In the genomic region with DNA sequence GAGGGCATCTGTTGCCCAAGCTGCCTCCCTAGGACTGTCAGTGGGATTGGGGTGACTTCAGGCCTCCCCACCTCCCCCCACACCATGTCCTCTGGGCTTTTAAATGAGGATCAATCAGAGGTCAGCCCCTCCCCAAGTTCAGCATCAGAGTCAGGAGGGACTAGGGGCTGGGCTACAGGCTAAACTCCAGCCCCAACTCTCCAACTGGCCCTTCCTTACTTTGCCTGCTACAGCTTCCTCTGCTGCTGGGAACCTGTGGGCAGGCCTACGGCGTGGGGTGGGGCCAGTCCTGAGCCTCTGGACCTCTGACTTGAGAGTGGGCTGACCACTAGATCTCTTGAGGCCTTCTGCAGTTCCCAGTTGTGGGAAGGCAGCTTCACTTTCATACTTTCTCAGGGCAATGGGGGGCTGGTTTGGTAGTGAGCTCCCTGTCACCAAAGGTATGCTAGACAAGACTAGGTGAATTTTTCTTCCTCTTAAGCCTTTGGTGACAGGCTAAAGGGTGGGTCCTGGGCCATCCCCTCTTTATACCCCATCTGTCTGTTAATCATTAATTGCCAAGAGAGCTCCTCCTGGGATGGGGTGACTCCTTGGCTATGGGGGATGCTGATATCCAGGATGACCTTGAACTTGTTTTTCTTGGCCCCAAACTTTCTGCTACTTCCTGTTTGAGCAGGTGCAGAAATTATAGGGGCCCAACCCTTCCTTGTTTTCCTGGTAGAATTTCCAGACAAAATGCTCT, we compare ENCODE assay signal across 14 cellular contexts. TPM values are rescaled to one million over a fixed set of nuclear protein-coding genes. Genes with fewer than 3 reads are reported as not detected.
DNase-seq lines count a peak whose midpoint lies in the region; ATAC-seq, FAIRE-seq and TF ChIP-seq lines count a peak whose summit lies in the region.
"Had no signal": no experiment of that assay in that cellular context is flagged by ENCODE, and none has a peak within 500 bp of the region (broad histone marks: within the 10 kb centered on the region; RNA-seq: fewer than 3 reads in every experiment).

No MANE protein-coding gene starts in this region.

- H3K4me1 ChIP-seq in left ventricle myocardium inferior (peaks cover 88% of the 10 kb centered on the region), upper lobe of right lung (peaks cover 16% of the 10 kb centered on the region)

- FAIRE-seq in GM12892 (lab: Jason Lieb, UNC) = no peak
- FAIRE-seq: H54 had no signal

- TF ChIP-seq CTCF in left ventricle myocardium inferior (IDR thresholded peaks at IDR 0.05; ENCODE audit: borderline replicate concordance) = no peak
- no peak for TF ChIP-seq CTCF in omental fat pad (IDR thresholded peaks at IDR 0.05)
- no peak for TF ChIP-seq CTCF in upper lobe of right lung (IDR thresholded peaks at IDR 0.05)

- intact Hi-C loops in left ventricle myocardium inferior (cut with micrococcal nuclease) = no loop called here
- intact Hi-C loops in upper lobe of right lung (cut with DNase I) = no loop called here

- peak overlapping the region; percentile 94 for H3K27ac ChIP-seq in angular gyrus (ENCODE audit: low read depth, low read length)
- H3K27ac ChIP-seq in left ventricle myocardium inferior (replicated peaks) = peak overlapping the region; percentile 77
- no peak overlapping the region for H3K27ac ChIP-seq in upper lobe of right lung
- H3K27ac ChIP-seq: ascending aorta had no signal

- no peaks in the 10 kb centered on the region for H3K9me3 ChIP-seq in left ventricle myocardium inferior (replicated peaks)
- H3K9me3 ChIP-seq in upper lobe of right lung = no peaks in the 10 kb centered on the region
- H3K9me3 ChIP-seq: ascending aorta had no signal

- DNase-seq in left ventricle myocardium inferior (no peak), omental fat pad (ENCODE audit: low spot score) (no peak), upper lobe of right lung (no peak), KG1 (lab: John Stamatoyannopoulos, UW) (no peak), GM12892 (ENCODE audit: insufficient read length) (no peak)
- DNase-seq: kidney glomerular epithelial cell; NCI-H1417 treated with DMSO at 0.1 percent for 48 hours; NCI-H2171; SIG-M5; stimulated activated naive CD4-positive, alpha-beta T cell treated with Interleukin-2 at 50 U/mL for 16 hours had no signal

- no peak overlapping the region for H3K4me3 ChIP-seq in left ventricle myocardium inferior
- no peak overlapping the region for H3K4me3 ChIP-seq in upper lobe of right lung
- H3K4me3 ChIP-seq: ascending aorta had no signal

- no peak for TF ChIP-seq POLR2A in GM12892 (IDR thresholded peaks at IDR 0.05; ENCODE audit: low read depth, low read length)

- H3K36me3 ChIP-seq in left ventricle myocardium inferior (no peaks in the 10 kb centered on the region), upper lobe of right lung (no peaks in the 10 kb centered on the region)
- H3K36me3 ChIP-seq: ascending aorta had no signal

- ATAC-seq in omental fat pad (ENCODE audit: low FRiP score) (peak; percentile 33), upper lobe of right lung (peak; percentile 48), GM21737 (IDR thresholded peaks at IDR 0.05; ENCODE audit: unreplicated experiment) (no peak)

- H3K27me3 ChIP-seq in left ventricle myocardium inferior (ENCODE audit: low read depth) (no peaks in the 10 kb centered on the region), upper lobe of right lung (no peaks in the 10 kb centered on the region)
- H3K27me3 ChIP-seq: ascending aorta had no signal

RNA-seq across cellular contexts. Expression of a gene that starts 10.8 kb away (rescaled TPM):
- 50.7 TPM for total RNA-seq in left ventricle myocardium inferior
- total RNA-seq in omental fat pad = 10 to 100 TPM; 19.2 to 45.4 (median 34.8) TPM
- 81.6 TPM for total RNA-seq in upper lobe of right lung
- 0.13 TPM for polyA plus RNA-seq in GM12892 (2012; ENCODE audit: missing spikeins)
